In the genomic region with DNA sequence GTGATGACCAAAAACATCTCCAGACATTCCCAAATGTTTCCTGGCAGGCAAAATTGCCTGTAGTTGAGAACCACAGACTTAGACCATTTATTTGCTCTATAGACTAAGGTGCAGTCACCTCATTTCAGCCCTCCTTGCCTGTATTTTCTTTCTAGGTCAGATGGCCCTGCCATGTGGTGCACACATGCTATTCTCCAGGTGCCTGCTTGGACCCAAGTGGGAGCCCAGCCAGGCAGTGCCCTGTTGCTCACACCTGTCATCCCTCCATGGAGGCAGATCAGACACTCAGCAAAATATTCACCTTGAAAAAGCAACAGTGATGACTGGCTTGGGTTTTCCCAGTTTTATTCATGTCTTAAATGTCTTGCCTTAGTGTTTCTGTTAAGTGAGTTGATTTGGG, we compare ENCODE assay signal across 20 cellular contexts.
"Had no signal": no experiment of that assay in that cellular context is flagged by ENCODE, and none has a peak within 500 bp of the region (broad histone marks: within the 10 kb centered on the region; RNA-seq: fewer than 3 reads in every experiment).

No MANE protein-coding gene starts in this region.

- ATAC-seq: natural killer cell treated with Interleukin-12 subunit alpha and Interleukin-12 subunit beta and Interleukin-15 and Interleukin-18, amount 100 ng/mL, for 72 hours; pancreas; psoas muscle; right cardiac atrium; right lobe of liver; stimulated activated effector memory CD8-positive, alpha-beta T cell treated with anti-CD3 and anti-CD28 coated beads, Interleukin-12 subunit alpha, Interleukin-12 subunit beta, amount 100 ng/mL, for 72 hours; stimulated activated naive B cell treated with anti-CD40 and anti-IgM and Interleukin-4, amounts not matched to agents 10 μg/mL and 1 μg/mL and 100 μg/mL, for 72 hours had no signal

- DNase-seq: nephron progenitor cell; nucleus accumbens; pancreas; posterior cingulate gyrus; psoas muscle; right cardiac atrium; right lobe of liver; sigmoid colon; small intestine; stimulated activated CD4-positive, alpha-beta T cell treated with anti-CD3 and anti-CD28 coated beads, Interleukin-15, amount 100 ng/mL, for 24 hours; stimulated activated CD4-positive, alpha-beta T cell treated with anti-CD3 and anti-CD28 coated beads, Interleukin-2, amount 100 ng/mL, for 24 hours; stimulated activated CD4-positive, alpha-beta T cell treated with anti-CD3 and anti-CD28 coated beads, Interleukin-2, amount 100 ng/mL, for 48 hours; stimulated activated CD4-positive, alpha-beta T cell treated with anti-CD3 and anti-CD28 coated beads, Interleukin-4, amount 100 ng/mL, for 24 hours; stimulated activated naive B cell treated with anti-CD40 and anti-IgM and Interleukin-4, amounts not matched to agents 10 μg/mL and 1 μg/mL and 100 μg/mL, for 72 hours; stimulated activated naive CD4-positive, alpha-beta T cell treated with Interleukin-2 at 50 U/mL for 16 hours; stomach; thyroid gland; upper lobe of left lung had no signal
